20 cellular contexts compared by ENCODE assay signal in the genomic region with DNA sequence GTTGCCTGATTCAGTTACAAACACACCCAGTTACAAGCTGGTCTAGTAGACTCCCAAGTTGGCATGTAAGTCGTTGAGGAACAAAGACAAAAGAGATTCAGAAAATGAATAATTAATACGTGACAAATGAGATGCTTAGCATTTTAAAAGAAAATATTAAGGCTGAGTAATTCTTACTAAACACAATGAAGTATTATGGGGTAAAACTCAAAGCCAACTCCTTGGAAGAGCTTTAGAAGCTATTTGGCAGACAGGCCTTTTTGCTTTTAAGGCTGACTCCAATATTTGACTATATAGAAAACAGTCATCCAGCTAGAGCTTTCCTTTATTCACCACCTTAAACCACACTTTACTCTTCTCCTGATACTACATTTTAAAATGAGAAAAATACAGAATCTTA.
"Had no signal": no experiment of that assay in that cellular context is flagged by ENCODE, and none has a peak within 500 bp of the region (broad histone marks: within the 10 kb centered on the region; RNA-seq: fewer than 3 reads in every experiment).

No MANE protein-coding gene starts in this region.

- H3K9me3 Mint-ChIP-seq: activated CD8-positive, alpha-beta T cell treated with anti-CD3 and anti-CD28 coated beads for 36 hours; activated naive CD4-positive, alpha-beta T cell treated with anti-CD3 and anti-CD28 coated beads, Interleukin-2, amount 50 U/mL, for 24 hours; naive B cell had no signal

- H3K27me3 ChIP-seq: heart left ventricle, upper lobe of right lung had no signal

- DNase-seq: activated CD4-positive, alpha-beta T cell treated with anti-CD3 and anti-CD28 coated beads, Interleukin-2, amount 10 ng/mL, durations not matched to agents 24 days and 14 days; activated CD8-positive, alpha-beta memory T cell treated with anti-CD3 and anti-CD28 coated beads, Interleukin-2, amount 10 ng/mL, durations not matched to agents 7 days and 5 days; activated CD8-positive, alpha-beta T cell treated with anti-CD3 and anti-CD28 coated beads for 36 hours; activated gamma-delta T cell treated with Interleukin-2 at 50 U/mL for 16 hours; dermis blood vessel endothelial cell; effector CD8-positive, alpha-beta T cell; heart left ventricle; islet precursor cell; left colon; mesendoderm; naive B cell; occipital lobe; stimulated activated CD4-positive, alpha-beta T cell treated with anti-CD3 and anti-CD28 coated beads, Interleukin-2, amount 100 ng/mL, for 48 hours; stimulated activated CD8-positive, alpha-beta memory T cell treated with anti-CD3 and anti-CD28 coated beads, Interleukin-4, amount 100 ng/mL, for 48 hours; stimulated activated naive B cell treated with anti-CD40 and anti-IgM and Interleukin-4, amounts not matched to agents 10 μg/mL and 1 μg/mL and 100 μg/mL, for 72 hours; upper lobe of right lung had no signal

- H3K27me3 Mint-ChIP-seq: activated CD4-positive, alpha-beta T cell treated with anti-CD3 and anti-CD28 coated beads, Interleukin-2, amount 10 ng/mL, durations not matched to agents 24 days and 14 days; activated CD8-positive, alpha-beta memory T cell treated with anti-CD3 and anti-CD28 coated beads, Interleukin-2, amount 10 ng/mL, durations not matched to agents 7 days and 5 days; activated CD8-positive, alpha-beta T cell treated with anti-CD3 and anti-CD28 coated beads for 36 hours; activated naive CD4-positive, alpha-beta T cell treated with anti-CD3 and anti-CD28 coated beads, Interleukin-2, amount 50 U/mL, for 24 hours; naive B cell; stimulated activated naive B cell treated with anti-CD40 and anti-IgM and Interleukin-4, amounts not matched to agents 10 μg/mL and 1 μg/mL and 100 μg/mL, for 72 hours had no signal

- ATAC-seq: activated CD4-positive, CD25-positive, alpha-beta regulatory T cell treated with anti-CD3 and anti-CD28 coated beads, Interleukin-2, amount 50 U/mL, for 24 hours; activated CD8-positive, alpha-beta memory T cell treated with anti-CD3 and anti-CD28 coated beads, Interleukin-2, amount 10 ng/mL, durations not matched to agents 7 days and 5 days; activated CD8-positive, alpha-beta T cell treated with anti-CD3 and anti-CD28 coated beads for 36 hours; heart left ventricle; left colon; SK-N-SH treated with all-trans-retinoic acid at 6 μM for 48 hours; stimulated activated naive B cell treated with anti-CD40 and anti-IgM and Interleukin-4, amounts not matched to agents 10 μg/mL and 1 μg/mL and 100 μg/mL, for 72 hours; upper lobe of right lung had no signal

- H3K9me3 ChIP-seq: heart left ventricle, upper lobe of right lung had no signal

- H3K27ac Mint-ChIP-seq: activated CD4-positive, alpha-beta T cell treated with anti-CD3 and anti-CD28 coated beads, Interleukin-2, amount 10 ng/mL, durations not matched to agents 24 days and 14 days; activated CD8-positive, alpha-beta memory T cell treated with anti-CD3 and anti-CD28 coated beads, Interleukin-2, amount 10 ng/mL, durations not matched to agents 7 days and 5 days; activated CD8-positive, alpha-beta T cell treated with anti-CD3 and anti-CD28 coated beads for 36 hours; activated naive CD4-positive, alpha-beta T cell treated with anti-CD3 and anti-CD28 coated beads, Interleukin-2, amount 50 U/mL, for 24 hours; naive B cell; stimulated activated naive B cell treated with anti-CD40 and anti-IgM and Interleukin-4, amounts not matched to agents 10 μg/mL and 1 μg/mL and 100 μg/mL, for 72 hours had no signal

- H3K27ac ChIP-seq: upper lobe of right lung, VCaP had no signal

- H3K4me3 ChIP-seq: heart left ventricle, upper lobe of right lung had no signal

- H3K4me3 Mint-ChIP-seq: activated CD4-positive, alpha-beta T cell treated with anti-CD3 and anti-CD28 coated beads, Interleukin-2, amount 10 ng/mL, durations not matched to agents 24 days and 14 days; activated CD8-positive, alpha-beta memory T cell treated with anti-CD3 and anti-CD28 coated beads, Interleukin-2, amount 10 ng/mL, durations not matched to agents 7 days and 5 days; activated CD8-positive, alpha-beta T cell treated with anti-CD3 and anti-CD28 coated beads for 36 hours; activated naive CD4-positive, alpha-beta T cell treated with anti-CD3 and anti-CD28 coated beads, Interleukin-2, amount 50 U/mL, for 24 hours; naive B cell; stimulated activated naive B cell treated with anti-CD40 and anti-IgM and Interleukin-4, amounts not matched to agents 10 μg/mL and 1 μg/mL and 100 μg/mL, for 72 hours had no signal

- H3K36me3 ChIP-seq: heart left ventricle, upper lobe of right lung had no signal
